ENCODE assay signal across 21 cellular contexts in genomic region chr6:78808933-78809332, GRCh38.
"Had no signal": no experiment of that assay in that cellular context is flagged by ENCODE, and none has a peak within 500 bp of the region (broad histone marks: within the 10 kb centered on the region; RNA-seq: fewer than 3 reads in every experiment).

No MANE protein-coding gene starts in this region.

- H3K4me1 ChIP-seq: esophagus muscularis mucosa, gastroesophageal sphincter, heart left ventricle, left lung, lower lobe of right lung had no signal

- FAIRE-seq: colon, endothelial cell of umbilical vein, frontal cortex had no signal

- H3K79me2 ChIP-seq: hepatocyte had no signal

- H3K27me3 ChIP-seq: dorsolateral prefrontal cortex, esophagus muscularis mucosa, foreskin keratinocyte, heart left ventricle, hepatocyte, left lung had no signal

- H3K9me3 ChIP-seq: lower lobe of right lung had no signal

- H3K27ac ChIP-seq: coronary artery, dorsolateral prefrontal cortex, esophagus muscularis mucosa, foreskin keratinocyte, gastroesophageal sphincter, heart left ventricle, hepatocyte, left lung, lower lobe of right lung had no signal

- H3K4me2 ChIP-seq: hepatocyte had no signal

- H2AFZ ChIP-seq: hepatocyte had no signal

- H3K4me3 ChIP-seq: coronary artery, dorsolateral prefrontal cortex, esophagus muscularis mucosa, gastroesophageal sphincter, heart left ventricle, hepatocyte, left lung, lower lobe of right lung had no signal

- DNase-seq: dermis blood vessel endothelial cell; dorsolateral prefrontal cortex; effector CD4-positive, alpha-beta T cell; effector memory CD4-positive, alpha-beta T cell; foreskin keratinocyte; hypothalamus; immature natural killer cell; islet precursor cell; left cardiac atrium; left lung; left ventricle myocardium superior; lower lobe of right lung; mesenchymal stem cell had no signal

- H3K36me3 ChIP-seq: esophagus muscularis mucosa, gastroesophageal sphincter, heart left ventricle, left lung, lower lobe of right lung had no signal

- ATAC-seq: foreskin keratinocyte, gastroesophageal sphincter, left cardiac atrium, left lung, left ventricle myocardium superior had no signal
